ENCODE assay signal across 1 cellular context in genomic region chr12:6691473-6691872, GRCh38.
TF ChIP-seq lines count a peak whose summit lies in the region.

No MANE protein-coding gene starts in this region.

TF ChIP-seq in SK-N-SH, 30 proteins besides CTCF, POLR2A, EP300 and RAD21 (continued from another document):
- TF ChIP-seq JUND (IDR thresholded peaks at IDR 0.05), result no peak
